ENCODE assay signal across 1 cellular context in genomic region chr3:119240101-119240581, GRCh38.
TF ChIP-seq lines count a peak whose summit lies in the region.

No MANE protein-coding gene starts in this region.

TF ChIP-seq in K562, 482 proteins besides CTCF, POLR2A, EP300 and RAD21:
- peak; percentile 32; the same call in 1 of the 2 replicates for TF ChIP-seq RAD51 (IDR thresholded peaks at IDR 0.05; ENCODE audit: borderline replicate concordance, low read depth)
- TF ChIP-seq NR2C1 (IDR thresholded peaks at IDR 0.05), result peak; percentile 91
- peak; percentile 89 for TF ChIP-seq NR2C1 (tag; IDR thresholded peaks at IDR 0.05)
- TF ChIP-seq TSC22D4 (tag; IDR thresholded peaks at IDR 0.05), result no peak
- TF ChIP-seq ZBTB7A (IDR thresholded peaks at IDR 0.05; ENCODE audit: borderline replicate concordance, control insufficient read depth, low read depth, low read length), result peak; percentile 30; the same call in 1 of the 2 replicates
- TF ChIP-seq MYBL2 (IDR thresholded peaks at IDR 0.05; ENCODE audit: low read depth), result peak; percentile 40; the same call in 1 of the 2 replicates
- TF ChIP-seq MYBL2 (CRISPR knock-in tag; IDR thresholded peaks at IDR 0.05; ENCODE audit: borderline replicate concordance), result no peak
- TF ChIP-seq USF1 (CRISPR knock-in tag; IDR thresholded peaks at IDR 0.05), result peak; percentile 45; the same call in 1 of the 2 replicates
- TF ChIP-seq CBX5 (IDR thresholded peaks at IDR 0.05; ENCODE audit: borderline replicate concordance, low read depth), result no peak
- TF ChIP-seq NR2C2 (CRISPR knock-in tag; IDR thresholded peaks at IDR 0.05), result peak; percentile 70; the same call in 1 of the 2 replicates
- peak; percentile 95 for TF ChIP-seq NR2C2 (tag; IDR thresholded peaks at IDR 0.05)
- no peak for TF ChIP-seq PHF8 (IDR thresholded peaks at IDR 0.05; ENCODE audit: borderline replicate concordance, low read length)
- TF ChIP-seq SRSF7 (optimal IDR thresholded peaks at IDR 0.05; ENCODE audit: low read depth, low read length), result no peak
- no peak for TF ChIP-seq ZBED1 (IDR thresholded peaks at IDR 0.05)
- TF ChIP-seq RCOR1 (IDR thresholded peaks at IDR 0.05; ENCODE audit: borderline replicate concordance in 1 of 2, low read depth in 2 of 2, low read length in 2 of 2), result no peak
- TF ChIP-seq PHB2 (IDR thresholded peaks at IDR 0.05; ENCODE audit: low read depth), result no peak
- no peak for TF ChIP-seq CEBPB (tag; IDR thresholded peaks at IDR 0.05)
- TF ChIP-seq THRB (CRISPR knock-in tag; conservative IDR thresholded peaks at IDR 0.05), result no peak
- peak; percentile 71 for TF ChIP-seq FOXM1 (IDR thresholded peaks at IDR 0.05; ENCODE audit: low read depth)
- TF ChIP-seq FOXM1 (CRISPR knock-in tag; IDR thresholded peaks at IDR 0.05; ENCODE audit: low read depth), result no peak
- TF ChIP-seq ZZZ3 (IDR thresholded peaks at IDR 0.05), result no peak
